8 cellular contexts compared by ENCODE assay signal in genomic region chrX:139194571-139195280, GRCh38.
DNase-seq lines count a peak whose midpoint lies in the region; ATAC-seq, FAIRE-seq and TF ChIP-seq lines count a peak whose summit lies in the region.

No MANE protein-coding gene starts in this region.

- no peaks in the 10 kb centered on the region for H3K36me3 ChIP-seq in small intestine (ENCODE audit: control insufficient read depth in 2 of 2, insufficient read depth in 2 of 2, low read length in 2 of 2)

- no peak for TF ChIP-seq CTCF in activated B cell treated with CpG ODN at 0.5 μM for 24 hours (IDR thresholded peaks at IDR 0.05)

- peak overlapping the region in 1 of 2 donors; percentile 4 for H3K4me3 ChIP-seq in small intestine (ENCODE audit: low read depth in 1 of 2, low read length in 2 of 2)

- peaks cover 16% of the 10 kb centered on the region for H3K27me3 Mint-ChIP-seq in activated B cell treated with CpG ODN at 0.5 μM for 24 hours

- H3K9me3 Mint-ChIP-seq in activated B cell treated with CpG ODN at 0.5 μM for 24 hours = no peaks in the 10 kb centered on the region

- no peak for ATAC-seq in activated B cell treated with CpG ODN at 0.5 μM for 24 hours (ENCODE audit: low read depth)

- DNase-seq in H4 (ENCODE audit: low spot score) (peak; percentile 56), activated B cell treated with CpG ODN at 0.5 μM for 24 hours (no peak), iPS-NIHi11 (ENCODE audit: low spot score) (peak; percentile 26), small intestine (peak; percentile 5), UCSD-AML1 (lab: John Stamatoyannopoulos, UW; ENCODE audit: unreplicated experiment) (no peak), DMS79 (lab: John Stamatoyannopoulos, UW) (no peak), dedifferentiated amniotic fluid mesenchymal stem cell (ENCODE audit: extremely low spot score) (no peak)
- no peak for DNase-seq in activated CD8-positive, alpha-beta memory T cell treated with anti-CD3 and anti-CD28 coated beads, Interleukin-2, amount 50 U/mL, for 48 hours

- FAIRE-seq in small intestine (lab: Jason Lieb, UNC) = no peak

- WGBS in small intestine, 3 donors = 2 to 20% (median 5%) methylated on average over 42 to 50 of the region's 50 CpGs

- H3K4me1 ChIP-seq in small intestine (ENCODE audit: control insufficient read depth in 2 of 2, insufficient read depth in 1 of 2, low read depth in 1 of 2, low read length in 1 of 2) = no peaks in the 10 kb centered on the region

- H3K27me3 ChIP-seq in small intestine (ENCODE audit: control insufficient read depth in 2 of 2, insufficient read depth in 2 of 2, low read length in 2 of 2) = no peaks in the 10 kb centered on the region

- no peaks in the 10 kb centered on the region for H3K36me3 Mint-ChIP-seq in activated B cell treated with CpG ODN at 0.5 μM for 24 hours (ENCODE audit: low read depth)

- intact Hi-C loops in activated B cell treated with CpG ODN at 0.5 μM for 24 hours (cut with micrococcal nuclease) = loop anchor here (10.0 kb wide), 1 partner anchor 360 kb away; no protein-coding TSS in a partner anchor

- POLR2A ChIA-PET in activated B cell treated with CpG ODN at 0.5 μM for 24 hours (lab: Charles Lee) = no interaction called here

- CTCF ChIA-PET in activated B cell treated with CpG ODN at 0.5 μM for 24 hours (lab: Charles Lee) = no interaction called here

- H3K4me1 Mint-ChIP-seq in activated B cell treated with CpG ODN at 0.5 μM for 24 hours = peaks cover 4% of the 10 kb centered on the region

- H3K4me3 Mint-ChIP-seq in activated B cell treated with CpG ODN at 0.5 μM for 24 hours = peak overlapping the region; percentile 53

- H3K27ac ChIP-seq in small intestine (ENCODE audit: low read depth in 1 of 2, low read length in 1 of 2) = peak overlapping the region in 1 of 2 donors; percentile 16

- no peaks in the 10 kb centered on the region for H3K9me3 ChIP-seq in small intestine (ENCODE audit: control insufficient read depth, low read depth)

- H3K27ac Mint-ChIP-seq in activated B cell treated with CpG ODN at 0.5 μM for 24 hours = no peak overlapping the region

Comparison
In these comparisons a context has a peak if more than half of its experiments do, and no peak if none do; other contexts are left out.
1. DNase-seq: peak in H4 (single experiment), iPS-NIHi11 (single experiment) and small intestine (single experiment); none in activated B cell treated with CpG ODN at 0.5 μM for 24 hours (single experiment), UCSD-AML1 (single experiment), DMS79 (single experiment), dedifferentiated amniotic fluid mesenchymal stem cell (single experiment) and activated CD8-positive, alpha-beta memory T cell treated with anti-CD3 and anti-CD28 coated beads, Interleukin-2, amount 50 U/mL, for 48 hours (single experiment).